Comparison of ENCODE assay signal across 8 cellular contexts in the genomic region with DNA sequence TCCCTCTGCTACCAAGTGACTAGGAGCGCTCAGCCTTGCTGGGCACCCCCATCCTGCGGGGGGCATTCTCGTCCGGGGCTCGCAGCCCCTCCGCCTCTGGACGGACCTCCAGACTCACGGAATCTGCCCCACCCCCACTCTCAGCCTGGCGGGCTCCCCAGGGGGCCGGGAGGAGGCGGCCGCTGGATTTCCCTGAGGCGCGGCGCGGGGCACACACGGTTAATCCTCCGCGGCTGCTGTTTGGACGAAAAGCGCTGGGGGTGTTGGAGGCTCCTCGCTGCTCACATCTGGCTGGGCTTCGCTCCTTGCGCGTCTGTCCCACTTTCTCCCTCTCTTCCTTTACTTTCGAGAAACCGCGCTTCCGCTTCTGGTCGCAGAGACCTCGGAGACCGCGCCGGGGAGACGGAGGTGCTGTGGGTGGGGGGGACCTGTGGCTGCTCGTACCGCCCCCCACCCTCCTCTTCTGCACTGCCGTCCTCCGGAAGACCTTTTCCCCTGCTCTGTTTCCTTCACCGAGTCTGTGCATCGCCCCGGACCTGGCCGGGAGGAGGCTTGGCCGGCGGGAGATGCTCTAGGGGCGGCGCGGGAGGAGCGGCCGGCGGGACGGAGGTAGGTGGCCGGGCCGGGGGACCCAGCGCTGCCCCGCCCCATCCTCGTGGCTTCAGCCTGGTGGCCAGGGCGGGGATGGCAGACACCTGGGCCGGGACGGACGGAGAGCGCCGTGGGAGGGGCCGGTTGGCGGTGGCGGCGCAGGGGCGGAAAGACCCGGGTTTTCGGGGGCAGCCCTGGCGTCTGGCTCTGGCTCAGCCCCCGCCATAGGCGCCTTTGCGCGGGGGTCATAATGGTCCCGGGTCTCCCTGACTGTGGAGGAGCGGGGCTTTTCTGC. TPM values are rescaled to one million over a fixed set of nuclear protein-coding genes. Genes with fewer than 3 reads are reported as not detected.
DNase-seq lines count a peak whose midpoint lies in the region; ATAC-seq, FAIRE-seq and TF ChIP-seq lines count a peak whose summit lies in the region.

A gene with protein sequence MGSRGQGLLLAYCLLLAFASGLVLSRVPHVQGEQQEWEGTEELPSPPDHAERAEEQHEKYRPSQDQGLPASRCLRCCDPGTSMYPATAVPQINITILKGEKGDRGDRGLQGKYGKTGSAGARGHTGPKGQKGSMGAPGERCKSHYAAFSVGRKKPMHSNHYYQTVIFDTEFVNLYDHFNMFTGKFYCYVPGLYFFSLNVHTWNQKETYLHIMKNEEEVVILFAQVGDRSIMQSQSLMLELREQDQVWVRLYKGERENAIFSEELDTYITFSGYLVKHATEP (plus strand): TSS at position 284 of the 886 bp plus-strand sequence. CDS start 19,800 bp downstream, outside the sequence.

- TF ChIP-seq EP300 in A549 (IDR thresholded peaks at IDR 0.05) = no peak

- TF ChIP-seq CTCF in A549 (IDR thresholded peaks at IDR 0.05) = no peak; the same call in 2 of the 3 replicates

- peak within 1 kb of the TSS; percentile 20 for H3K9ac ChIP-seq in mucosa of stomach (ENCODE audit: low read length)

- WGBS in A549 (ENCODE audit: missing lambda C conversion rate) = 6% methylated on average over 66 of the region's 77 CpGs

- H3K4me1 ChIP-seq in A549 (peaks cover 57% of the 10 kb centered on the region), mucosa of stomach (ENCODE audit: control insufficient read depth, insufficient read depth, low read length) (peaks cover 79% of the 10 kb centered on the region)

- no peak for TF ChIP-seq RAD21 in A549 (conservative IDR thresholded peaks at IDR 0.05 in 1 of 2, IDR thresholded peaks at IDR 0.05 in 1 of 2)

- DNase-seq in A549 (ENCODE audit: low read depth in 1 of 2, low spot score in 1 of 2) (peak; percentile 35 to 96), H7 (peak; percentile 96), epithelial cell of prostate (ENCODE audit: low read depth, low spot score) (no peak), ureter (ENCODE audit: low spot score) (no peak), DMS153 (lab: John Stamatoyannopoulos, UW) (no peak)
- DNase-seq in activated CD4-positive, CD25-positive, alpha-beta regulatory T cell treated with anti-CD3 and anti-CD28 coated beads, Interleukin-2, amount 50 U/mL, for 72 hours = peak; percentile 50

- H3K9me3 ChIP-seq in A549 (no peaks in the 10 kb centered on the region), mucosa of stomach (ENCODE audit: control insufficient read depth, low read length) (no peaks in the 10 kb centered on the region)

- H3K27ac ChIP-seq in A549 (peak within 1 kb of the TSS; percentile 78 to 88), epithelial cell of prostate (peak within 1 kb of the TSS; percentile 65)

- H3K4me3 ChIP-seq in A549 (peak within 1 kb of the TSS; percentile 63), H7 (ENCODE audit: insufficient read depth, low read depth, low read length) (peak within 1 kb of the TSS; percentile 50), mucosa of stomach (ENCODE audit: low read length) (peak within 1 kb of the TSS; percentile 27)

- peak; percentile 23; the same call in 1 of the 2 replicates for TF ChIP-seq POLR2A in A549 (IDR thresholded peaks at IDR 0.05; ENCODE audit: low read length)

- peak within 1 kb of the TSS; percentile 88 for H3K4me2 ChIP-seq in A549

- peaks cover 55% of the 10 kb centered on the region for H3K27me3 ChIP-seq in H7 (ENCODE audit: control insufficient read depth, insufficient read depth, low read length)
- peaks cover 37% of the 10 kb centered on the region for H3K27me3 ChIP-seq in mucosa of stomach (ENCODE audit: control insufficient read depth, insufficient read depth, low read length)

- CTCF ChIA-PET in A549 (lab: Yijun Ruan, JAX) = interaction anchor here (0.9 to 14.8 kb wide), 10 partner anchors 10 to 369 kb away, joined by 3 to 376 read pairs (median 80); no protein-coding TSS in a partner anchor

- POLR2A ChIA-PET in A549 (lab: Yijun Ruan, JAX) = no interaction called here

- ATAC-seq in A549 (peak; percentile 72 to 84), GM21423 (IDR thresholded peaks at IDR 0.05; ENCODE audit: unreplicated experiment) (no peak)

- H3K36me3 ChIP-seq in H7 (replicated peaks; ENCODE audit: control insufficient read depth, insufficient read depth, low read length) (no peaks in the 10 kb centered on the region), mucosa of stomach (ENCODE audit: control insufficient read depth, insufficient read depth, low read length) (no peaks in the 10 kb centered on the region)

- no peak for FAIRE-seq in A549 (lab: Jason Lieb, UNC)

TF ChIP-seq in A549, 52 proteins besides CTCF, POLR2A, EP300 and RAD21:
- TF ChIP-seq RFX5 (IDR thresholded peaks at IDR 0.05) (0 out of 2 replicates have a peak, but pooled peaks have one; percentile 26), JUN (IDR thresholded peaks at IDR 0.05) (peak; percentile 30 to 47; a peak in 1 of 5 replicates), PHF8 (IDR thresholded peaks at IDR 0.05; ENCODE audit: borderline replicate concordance, low read depth) (0 out of 2 replicates have a peak, but pooled peaks have one; percentile 36), TFCP2L1 (CRISPR knock-in tag; IDR thresholded peaks at IDR 0.05) (no peak), RNF2 (IDR thresholded peaks at IDR 0.05; ENCODE audit: borderline replicate concordance, low read depth) (peak; percentile 72), MYC (IDR thresholded peaks at IDR 0.05; ENCODE audit: borderline replicate concordance, low read length) (peak; percentile 85)
- TF ChIP-seq, protein P1, sequence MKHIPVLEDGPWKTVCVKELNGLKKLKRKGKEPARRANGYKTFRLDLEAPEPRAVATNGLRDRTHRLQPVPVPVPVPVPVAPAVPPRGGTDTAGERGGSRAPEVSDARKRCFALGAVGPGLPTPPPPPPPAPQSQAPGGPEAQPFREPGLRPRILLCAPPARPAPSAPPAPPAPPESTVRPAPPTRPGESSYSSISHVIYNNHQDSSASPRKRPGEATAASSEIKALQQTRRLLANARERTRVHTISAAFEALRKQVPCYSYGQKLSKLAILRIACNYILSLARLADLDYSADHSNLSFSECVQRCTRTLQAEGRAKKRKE (CRISPR knock-in tag; IDR thresholded peaks at IDR 0.05; ENCODE audit: low read depth) = no peak
- TF ChIP-seq, protein P2, sequence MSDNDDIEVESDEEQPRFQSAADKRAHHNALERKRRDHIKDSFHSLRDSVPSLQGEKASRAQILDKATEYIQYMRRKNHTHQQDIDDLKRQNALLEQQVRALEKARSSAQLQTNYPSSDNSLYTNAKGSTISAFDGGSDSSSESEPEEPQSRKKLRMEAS (IDR thresholded peaks at IDR 0.05) = peak; percentile 58

RNA-seq across cellular contexts. Expression of the gene that starts here (rescaled TPM):
- 10.2 and 13.2 TPM in 2 replicates for polyA plus RNA-seq in A549 (2011; rRNA removed)
- 5.2 and 8.3 TPM in 2 replicates for polyA plus RNA-seq in A549 (2012; cell fraction: cytosol; rRNA removed)
- polyA plus RNA-seq in A549 (2012; cell fraction: nucleus; rRNA removed) = 15.4 and 16.1 TPM in 2 replicates
- 26.1 to 27.8 TPM (median 27.3 TPM) in 3 replicates for polyA plus RNA-seq in A549 (2017; fragmentation: RNase III; extraction: RNeasy Plus Mini Kit Qiagen cat#74134 plus additional on column Dnase treatment)
- 12.9 and 13.3 TPM in 2 replicates for polyA minus RNA-seq in A549 (2011; rRNA and poly(A)+ RNA removed)
- total RNA-seq in H7 (2014; rRNA removed; shearing (Covaris generic)) = 0.28 and 0.67 TPM in 2 replicates
- total RNA-seq in ureter = 108 TPM

Comparison
In these comparisons a context has a peak if more than half of its experiments do, and no peak if none do; other contexts are left out.
1. RNA of the gene that starts here (total RNA-seq): 108 TPM in ureter (single experiment); 0.28 to 0.67 TPM in H7; every median in the first group is over 10 times any median in the second.
2. Peak in DNase-seq and H3K4me3 ChIP-seq in H7; RNA of the gene not detected or under 1 TPM.
3. DNase-seq: peak in A549 (2 of 2) and activated CD4-positive, CD25-positive, alpha-beta regulatory T cell treated with anti-CD3 and anti-CD28 coated beads, Interleukin-2, amount 50 U/mL, for 72 hours (single experiment); none in epithelial cell of prostate (single experiment), ureter (single experiment) and DMS153 (single experiment).
4. Peak in every context shown above with its lines, with median percentiles within 50 percentile points of each other: H3K4me3 ChIP-seq.